1 cellular context compared by ENCODE assay signal in genomic region chr7:128409435-128410091, GRCh38.
TF ChIP-seq lines count a peak whose summit lies in the region.

TSS of gene IMPDH1 (minus strand) at chr7:128409982. CDS start at chr7:128409901, 81 bp downstream.

TF ChIP-seq in GM23338, 12 proteins besides CTCF, POLR2A, EP300 and RAD21 (continued from another document):
- TF ChIP-seq ZNF462 (CRISPR knock-in tag; IDR thresholded peaks at IDR 0.05) = no peak
- peak; percentile 56; the same call in 1 of the 2 replicates for TF ChIP-seq POLR2AphosphoS5 (IDR thresholded peaks at IDR 0.05; ENCODE audit: low read depth)
- TF ChIP-seq NANOG (IDR thresholded peaks at IDR 0.05; ENCODE audit: borderline replicate concordance) = no peak
- TF ChIP-seq EZH2phosphoT487 (IDR thresholded peaks at IDR 0.05; ENCODE audit: unreplicated experiment) = no peak
- TF ChIP-seq JUNB (IDR thresholded peaks at IDR 0.05; ENCODE audit: unreplicated experiment) = no peak
- no peak for TF ChIP-seq STAT1 (IDR thresholded peaks at IDR 0.05; ENCODE audit: unreplicated experiment)
